ENCODE assay signal across 8 cellular contexts in genomic region chrX:68018248-68019203, GRCh38.
DNase-seq lines count a peak whose midpoint lies in the region; ATAC-seq, FAIRE-seq and TF ChIP-seq lines count a peak whose summit lies in the region.

No MANE protein-coding gene starts in this region.

- H3K27ac ChIP-seq in adrenal gland (no peak overlapping the region), HepG2 (ENCODE audit: extremely low read length, insufficient read depth, low read length) (no peak overlapping the region)

- FAIRE-seq in HepG2 (lab: Jason Lieb, UNC), result peak; percentile 48

- CTCF ChIA-PET in HepG2 (lab: Yijun Ruan, JAX; ENCODE audit: low intra/inter-chr PET ratio, low total read pairs), result interaction anchor here (1.4 kb wide), 1 partner anchor 128 kb away, joined by 9 read pairs; no protein-coding TSS in a partner anchor

- peak; percentile 3 for DNase-seq in GM04503 (ENCODE audit: low read depth)
- DNase-seq in KBM-7, result peak; percentile 77
- DNase-seq in adrenal gland, result peak in 6 of 7 donors; percentile 25 to 54 (median 41)
- DNase-seq in HepG2 (ENCODE audit: low spot score), result peak; percentile 28
- no peak for DNase-seq in COR-L47 (lab: John Stamatoyannopoulos, UW)
- DNase-seq in stimulated activated CD4-positive, alpha-beta T cell treated with anti-CD3 and anti-CD28 coated beads, Interleukin-1b, Interleukin-23, amount 100 ng/mL, for 48 hours, result no peak

- TF ChIP-seq EP300 in HepG2 (IDR thresholded peaks at IDR 0.05; ENCODE audit: low read depth in 2 of 2, low read length in 2 of 2) (no peak), HepG2 (CRISPR knock-in tag; IDR thresholded peaks at IDR 0.05; ENCODE audit: borderline replicate concordance) (no peak)

- TF ChIP-seq POLR2A in adrenal gland (IDR thresholded peaks at IDR 0.05) (no peak), HepG2 (IDR thresholded peaks at IDR 0.05; ENCODE audit: insufficient read depth in 1 of 2, low read depth in 2 of 2, low read length in 2 of 2) (no peak)

- H3K4me1 ChIP-seq in adrenal gland (replicated peaks in 1 of 2), result no peaks in the 10 kb centered on the region
- no peaks in the 10 kb centered on the region for H3K4me1 ChIP-seq in HepG2 (ENCODE audit: insufficient read depth, low read length)

- H4K20me1 ChIP-seq in HepG2 (ENCODE audit: insufficient read depth, low read length), result no peaks in the 10 kb centered on the region

- no TSS peak for BruUV-seq in HepG2 (replicated peaks; lab: Mats Ljungman, UMichigan)

- no peaks in the 10 kb centered on the region for H3K36me3 ChIP-seq in adrenal gland (replicated peaks in 1 of 2)
- H3K36me3 ChIP-seq in HepG2 (replicated peaks in 1 of 2; ENCODE audit: control insufficient read depth in 1 of 2, insufficient read depth in 2 of 2, low read length in 2 of 2), result no peaks in the 10 kb centered on the region

- H2AFZ ChIP-seq in HepG2 (ENCODE audit: low read length), result no peak overlapping the region

- 45 to 65% (median 50%) methylated on average over 5 to 9 of the region's 9 CpGs for whole genome bisulfite sequencing in adrenal gland, 4 donors
- 0% methylated on average over 1 of the region's 9 CpGs for WGBS in HepG2 (ENCODE audit: low lambda C conversion rate)

- no peak overlapping the region for H3K9ac ChIP-seq in HepG2 (ENCODE audit: insufficient read depth, low read depth, low read length)

- no peak overlapping the region for H3K4me2 ChIP-seq in HepG2 (ENCODE audit: low read depth, low read length)

- no peak for TF ChIP-seq RAD21 in HepG2 (CRISPR knock-in tag; IDR thresholded peaks at IDR 0.05)

- intact Hi-C loops in adrenal gland (cut with DNase I) (no loop called here), HepG2 (cut with micrococcal nuclease; ENCODE audit: unreplicated experiment) (loop anchor here (1.0 kb wide), 1 partner anchor 128 kb away; no protein-coding TSS in a partner anchor)

- in situ Hi-C loops in KBM-7 (cut with MboI; ENCODE audit: low pct_unique_long_range_greater_than_20kb, low sequenced_read_pairs) (no loop called here), HepG2 (cut with HindIII; ENCODE audit: extremely low pct_ligation_motif_present, low pct_unique_long_range_greater_than_20kb) (no loop called here)

- TF ChIP-seq CTCF in adrenal gland (IDR thresholded peaks at IDR 0.05), result peak in 5 of 6 experiments; percentile 15 to 52 (median 36)
- peak; percentile 64 for TF ChIP-seq CTCF in HepG2 (CRISPR knock-in tag; IDR thresholded peaks at IDR 0.05)

- H3K4me3 ChIP-seq in adrenal gland (no peak overlapping the region), HepG2 (replicated peaks in 1 of 3; ENCODE audit: insufficient read depth in 1 of 3, low read depth in 2 of 3, low read length in 3 of 3) (no peak overlapping the region; a peak in 1 of 6 replicates)

- no peaks in the 10 kb centered on the region for H3K79me2 ChIP-seq in HepG2 (ENCODE audit: insufficient read depth, low read length)

- POLR2A ChIA-PET in HepG2 (lab: Yijun Ruan, JAX), result no interaction called here

- H3K9me3 ChIP-seq in adrenal gland (replicated peaks in 1 of 3) (no peaks in the 10 kb centered on the region), HepG2 (ENCODE audit: low read length) (no peaks in the 10 kb centered on the region)

- ATAC-seq in HepG2 (peak; percentile 99), HG03520 (IDR thresholded peaks at IDR 0.05; ENCODE audit: unreplicated experiment) (no peak), GM21576 (IDR thresholded peaks at IDR 0.05; ENCODE audit: unreplicated experiment) (no peak)

- H3K27me3 ChIP-seq in adrenal gland (no peaks in the 10 kb centered on the region), HepG2 (ENCODE audit: control insufficient read depth in 1 of 2, insufficient read depth in 2 of 2, low read length in 2 of 2) (no peaks in the 10 kb centered on the region)

TF ChIP-seq in HepG2, 621 proteins besides CTCF, POLR2A, EP300 and RAD21:
- no peak for TF ChIP-seq FOXA1 (IDR thresholded peaks at IDR 0.05)
- peak; percentile 52; the same call in 1 of the 2 replicates for TF ChIP-seq FOXA1 (CRISPR knock-in tag; IDR thresholded peaks at IDR 0.05)
- TF ChIP-seq XRCC5 (optimal IDR thresholded peaks at IDR 0.05; ENCODE audit: low read length), result peak; percentile 13
- peak; percentile 35 for TF ChIP-seq STAG1 (CRISPR knock-in tag; IDR thresholded peaks at IDR 0.05)
- no peak for TF ChIP-seq NFKBIZ (CRISPR knock-in tag; IDR thresholded peaks at IDR 0.05)
- TF ChIP-seq IRX3 (CRISPR knock-in tag; IDR thresholded peaks at IDR 0.05; ENCODE audit: borderline replicate concordance, low read depth), result no peak
- no peak for TF ChIP-seq FOSL2 (CRISPR knock-in tag; IDR thresholded peaks at IDR 0.05)
- no peak for TF ChIP-seq ZNF83 (CRISPR knock-in tag; IDR thresholded peaks at IDR 0.05; ENCODE audit: borderline replicate concordance)
- TF ChIP-seq ZFX (CRISPR knock-in tag; IDR thresholded peaks at IDR 0.05; ENCODE audit: low read depth), result peak; percentile 24; the same call in 1 of the 2 replicates
- TF ChIP-seq ZFY (CRISPR knock-in tag; IDR thresholded peaks at IDR 0.05), result peak; percentile 22; the same call in 1 of the 2 replicates
- TF ChIP-seq ZBTB34 (CRISPR knock-in tag; IDR thresholded peaks at IDR 0.05), result no peak

Comparison
In these comparisons a context has a peak if more than half of its experiments do, and no peak if none do; other contexts are left out.
1. DNase-seq: peak in GM04503 (single experiment), KBM-7 (single experiment), adrenal gland (6 of 7) and HepG2 (single experiment); none in COR-L47 (single experiment) and stimulated activated CD4-positive, alpha-beta T cell treated with anti-CD3 and anti-CD28 coated beads, Interleukin-1b, Interleukin-23, amount 100 ng/mL, for 48 hours (single experiment).